In the genomic region with DNA sequence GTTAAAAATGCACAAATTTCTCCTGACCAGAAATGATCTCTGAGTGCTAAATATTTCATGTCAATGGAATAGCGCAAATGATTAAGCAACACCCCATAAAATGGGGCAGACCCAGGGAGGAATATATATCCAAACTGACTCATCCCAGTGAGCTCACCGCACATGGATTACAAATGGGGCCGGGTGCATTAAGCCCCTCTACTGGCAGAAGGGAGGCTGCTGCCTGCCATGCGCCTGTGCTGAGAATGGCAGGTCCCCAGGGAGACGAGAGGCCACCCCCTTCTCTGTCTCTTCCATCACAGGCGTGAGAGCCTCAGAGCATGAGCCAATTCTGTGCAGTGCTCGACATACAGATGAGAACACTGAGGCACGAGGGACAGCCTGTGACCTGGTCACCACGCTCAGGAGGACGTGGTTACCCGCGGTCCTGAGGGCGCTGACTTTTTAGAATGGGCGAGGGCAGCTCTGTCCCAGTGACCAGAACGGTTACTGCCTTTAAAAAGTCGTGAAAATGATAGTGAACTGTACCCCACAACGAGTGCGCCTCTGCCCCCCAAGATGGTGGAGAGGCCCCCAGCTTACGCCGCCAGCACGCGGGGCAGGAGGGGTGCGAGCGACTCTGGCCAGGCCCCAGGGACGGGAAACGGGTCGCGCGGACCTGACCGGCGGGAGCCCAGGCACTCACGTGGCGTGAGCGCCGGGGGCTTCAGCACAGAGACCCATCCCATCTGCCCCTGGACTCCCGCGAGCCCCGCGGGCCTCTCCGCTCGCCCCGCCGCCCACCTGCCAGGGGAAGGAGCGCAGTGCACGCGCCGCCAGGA, we compare ENCODE assay signal across 8 cellular contexts.
A peak's percentile ranks its signal among the peaks of the same experiment; 100 is the strongest.
DNase-seq lines count a peak whose midpoint lies in the region; ATAC-seq and TF ChIP-seq lines count a peak whose summit lies in the region.
"Not testable (repeated sequence)": the region's sequence is repeated elsewhere in the genome, so short reads cannot be mapped to it uniquely, and the experiment has no call there.

No MANE protein-coding gene starts in this region.

- TF ChIP-seq POLR2A in esophagus muscularis mucosa (IDR thresholded peaks at IDR 0.05; ENCODE audit: low read depth): not testable (repeated sequence)

- not testable (repeated sequence) for H3K4me1 ChIP-seq in HUES64 (ENCODE audit: insufficient read depth, low read length); skeletal muscle tissue (ENCODE audit: control insufficient read depth in 3 of 3, insufficient read depth in 3 of 3, low read length in 3 of 3)
- peaks cover 4 to 14% (median 13%) of the 10 kb centered on the region in 4 donors for H3K4me1 ChIP-seq in esophagus muscularis mucosa

- peak; percentile 8 for ATAC-seq in GM19397 (IDR thresholded peaks at IDR 0.05; ENCODE audit: unreplicated experiment)
- not testable (repeated sequence) for ATAC-seq in activated naive CD4-positive, alpha-beta T cell treated with anti-CD3 and anti-CD28 coated beads, Interleukin-2, amount 50 U/mL, for 72 hours; memory B cell (ENCODE audit: low read depth)

- peak overlapping the region; percentile 89 for H3K4me3 Mint-ChIP-seq in memory B cell

- H3K27ac Mint-ChIP-seq in activated naive CD4-positive, alpha-beta T cell treated with anti-CD3 and anti-CD28 coated beads, Interleukin-2, amount 50 U/mL, for 72 hours: peak overlapping the region; percentile 88 to 90
- H3K27ac Mint-ChIP-seq in memory B cell: peak overlapping the region; percentile 98

- DNase-seq in AG20443 (ENCODE audit: low spot score): peak; percentile 10
- DNase-seq in RPMI8226: peak; percentile 37
- peak in 1 of 2 donors; percentile 59 for DNase-seq in activated naive CD4-positive, alpha-beta T cell treated with anti-CD3 and anti-CD28 coated beads, Interleukin-2, amount 50 U/mL, for 72 hours (ENCODE audit: low spot score in 2 of 2)
- DNase-seq in esophagus muscularis mucosa (ENCODE audit: extremely low spot score); memory B cell (ENCODE audit: low spot score in 2 of 2): not testable (repeated sequence)

- H3K9me3 Mint-ChIP-seq in activated naive CD4-positive, alpha-beta T cell treated with anti-CD3 and anti-CD28 coated beads, Interleukin-2, amount 50 U/mL, for 72 hours; memory B cell: not testable (repeated sequence)

- WGBS in HUES64: 1% methylated on average over 42 of the region's 47 CpGs
- 11% methylated on average over 6 of the region's 47 CpGs for WGBS in esophagus muscularis mucosa

- not testable (repeated sequence) for H3K4me1 Mint-ChIP-seq in memory B cell

- not testable (repeated sequence) for H3K9me3 ChIP-seq in HUES64 (ENCODE audit: insufficient read depth, low read depth, low read length); esophagus muscularis mucosa; skeletal muscle tissue (ENCODE audit: control insufficient read depth in 3 of 3, low read length in 3 of 3)

- not testable (repeated sequence) for H3K36me3 Mint-ChIP-seq in activated naive CD4-positive, alpha-beta T cell treated with anti-CD3 and anti-CD28 coated beads, Interleukin-2, amount 50 U/mL, for 72 hours; memory B cell

- H3K27ac ChIP-seq in HUES64 (ENCODE audit: low read depth, low read length): peak overlapping the region; percentile 27; the same call in 1 of the 2 replicates
- peak overlapping the region; percentile 64 to 87 (median 78) for H3K27ac ChIP-seq in esophagus muscularis mucosa (replicated peaks in 1 of 4)
- peak overlapping the region; percentile 33 for H3K27ac ChIP-seq in skeletal muscle tissue (ENCODE audit: low read depth, low read length)

- H3K27me3 ChIP-seq in HUES64 (ENCODE audit: insufficient read depth, low read length); esophagus muscularis mucosa; skeletal muscle tissue (ENCODE audit: control insufficient read depth in 3 of 3, insufficient read depth in 3 of 3, low read length in 3 of 3): not testable (repeated sequence)

- H3K4me3 ChIP-seq in HUES64 (ENCODE audit: low read length) (peak overlapping the region; percentile 71), esophagus muscularis mucosa (peak overlapping the region; percentile 67 to 84 (median 74)), skeletal muscle tissue (ENCODE audit: low read length in 3 of 3) (peak overlapping the region; percentile 63 to 71 (median 69))

- H3K27me3 Mint-ChIP-seq in memory B cell: not testable (repeated sequence)

- not testable (repeated sequence) for TF ChIP-seq CTCF in esophagus muscularis mucosa (IDR thresholded peaks at IDR 0.05)

- intact Hi-C loops in esophagus muscularis mucosa (cut with DNase I): loop anchor here (5.0 kb wide), 1 partner anchor 172 kb away; no protein-coding TSS in a partner anchor

- H3K9ac ChIP-seq in HUES64 (ENCODE audit: low read depth, low read length): peak overlapping the region; percentile 74
- H3K9ac ChIP-seq in skeletal muscle tissue (ENCODE audit: low read depth in 1 of 3, low read length in 3 of 3): peak overlapping the region; percentile 43 to 79 (median 50)

- not testable (repeated sequence) for TF ChIP-seq EP300 in esophagus muscularis mucosa (IDR thresholded peaks at IDR 0.05)

- H3K36me3 ChIP-seq in HUES64 (ENCODE audit: insufficient read depth, low read length); esophagus muscularis mucosa; skeletal muscle tissue (ENCODE audit: control insufficient read depth in 3 of 3, insufficient read depth in 3 of 3, low read length in 3 of 3): not testable (repeated sequence)

Comparison
In these comparisons a context has a peak if more than half of its experiments do, and no peak if none do; other contexts are left out.
1. H3K27ac ChIP-seq: peak in every context shown above with its lines; median percentile 78 in esophagus muscularis mucosa; 33 in skeletal muscle tissue; 27 in HUES64.